In genomic region chr5:66362021-66362420, GRCh38 we compare ENCODE assay signal across 32 cellular contexts.
"Had no signal": no experiment of that assay in that cellular context is flagged by ENCODE, and none has a peak within 500 bp of the region (broad histone marks: within the 10 kb centered on the region; RNA-seq: fewer than 3 reads in every experiment).

No MANE protein-coding gene starts in this region.

- H3K36me3 ChIP-seq: adrenal gland, ascending aorta, brain microvascular endothelial cell, lower lobe of right lung, ovary, prostate gland, stomach, suprapubic skin, tibial nerve had no signal

- FAIRE-seq: endothelial cell of umbilical vein, frontal cortex, small intestine had no signal

- H3K27ac ChIP-seq: adrenal gland, ascending aorta, brain microvascular endothelial cell, esophagus muscularis mucosa, lower lobe of right lung, ovary, prostate gland, stomach, suprapubic skin, tibial nerve had no signal

- H3K27me3 ChIP-seq: adrenal gland, ascending aorta, brain microvascular endothelial cell, esophagus muscularis mucosa, ovary, stomach, suprapubic skin, tibial nerve had no signal

- DNase-seq: activated B cell treated with CpG ODN at 0.5 μM for 24 hours; activated CD4-positive, alpha-beta T cell treated with anti-CD3 and anti-CD28 coated beads for 36 hours; activated CD4-positive, alpha-beta T cell treated with anti-CD3 and anti-CD28 coated beads, Interleukin-2, amount 50 U/mL, for 4 hours; activated CD8-positive, alpha-beta memory T cell treated with anti-CD3 and anti-CD28 coated beads, Interleukin-2, amount 50 U/mL, for 48 hours; activated naive CD4-positive, alpha-beta T cell; activated T-cell treated with anti-CD3 and anti-CD28 coated beads, Interleukin-2, amount 50 U/mL, for 4 hours; adrenal gland; brain microvascular endothelial cell; central memory CD4-positive, alpha-beta T cell; dermis blood vessel endothelial cell; effector CD8-positive, alpha-beta T cell; glutamatergic neuron; hypothalamus; lower lobe of right lung; naive B cell; ovary; small intestine; stimulated activated CD4-positive, alpha-beta T cell treated with anti-CD3 and anti-CD28 coated beads, Interleukin-2, amount 100 ng/mL, for 24 hours; stomach; T1000 had no signal

- ATAC-seq: activated CD4-positive, alpha-beta T cell treated with anti-CD3 and anti-CD28 coated beads for 36 hours; activated T-cell treated with anti-CD3 and anti-CD28 coated beads, Interleukin-2, amount 50 U/mL, for 4 hours; lower lobe of right lung; sciatic nerve; stimulated activated memory B cell treated with anti-CD40 and anti-IgM and Interleukin-4, amounts not matched to agents 10 μg/mL and 1 μg/mL and 100 μg/mL, for 72 hours had no signal

- H3K9me3 Mint-ChIP-seq: activated B cell treated with CpG ODN at 0.5 μM for 24 hours; activated T-cell treated with anti-CD3 and anti-CD28 coated beads, Interleukin-2, amount 50 U/mL, for 4 hours; activated T-helper 2 cell treated with anti-CD3 and anti-CD28 coated beads, Interferon-gamma antibody, Interleukin-2, Interleukin-4, amounts not matched to agents 10 μg/mL and 5 μg/mL and 100 μg/mL, durations not matched to agents 14 hours and 24 hours and 36 hours; stimulated activated memory B cell treated with anti-CD40 and anti-IgM and Interleukin-4, amounts not matched to agents 10 μg/mL and 1 μg/mL and 100 μg/mL, for 72 hours; T-helper 1 cell treated with Interleukin-12 subunit alpha and Interleukin-12 subunit beta and Interleukin-4 antibody, amounts not matched to agents 30 μg/mL and 1 μg/mL, for 36 hours had no signal

- H3K27ac Mint-ChIP-seq: activated B cell treated with CpG ODN at 0.5 μM for 24 hours; activated CD4-positive, alpha-beta T cell treated with anti-CD3 and anti-CD28 coated beads for 36 hours; activated naive CD8-positive, alpha-beta T cell; activated T-helper 2 cell treated with anti-CD3 and anti-CD28 coated beads, Interferon-gamma antibody, Interleukin-2, Interleukin-4, amounts not matched to agents 10 μg/mL and 5 μg/mL and 100 μg/mL, durations not matched to agents 14 hours and 24 hours and 36 hours; naive B cell; stimulated activated memory B cell treated with anti-CD40 and anti-IgM and Interleukin-4, amounts not matched to agents 10 μg/mL and 1 μg/mL and 100 μg/mL, for 72 hours; T-helper 1 cell treated with Interleukin-12 subunit alpha and Interleukin-12 subunit beta and Interleukin-4 antibody, amounts not matched to agents 30 μg/mL and 1 μg/mL, for 36 hours had no signal

- H3K4me3 ChIP-seq: adrenal gland, ascending aorta, esophagus muscularis mucosa, lower lobe of right lung, ovary, prostate gland, stomach, suprapubic skin, tibial nerve had no signal

- H3K9me3 ChIP-seq: adrenal gland, ascending aorta, esophagus muscularis mucosa, lower lobe of right lung, ovary, prostate gland, stomach, suprapubic skin, tibial nerve had no signal

- H3K4me3 Mint-ChIP-seq: activated B cell treated with CpG ODN at 0.5 μM for 24 hours; activated CD4-positive, alpha-beta T cell treated with anti-CD3 and anti-CD28 coated beads for 36 hours; activated naive CD8-positive, alpha-beta T cell; activated T-cell treated with anti-CD3 and anti-CD28 coated beads, Interleukin-2, amount 50 U/mL, for 4 hours; naive B cell; stimulated activated memory B cell treated with anti-CD40 and anti-IgM and Interleukin-4, amounts not matched to agents 10 μg/mL and 1 μg/mL and 100 μg/mL, for 72 hours; T-helper 1 cell treated with Interleukin-12 subunit alpha and Interleukin-12 subunit beta and Interleukin-4 antibody, amounts not matched to agents 30 μg/mL and 1 μg/mL, for 36 hours had no signal

- H3K4me1 ChIP-seq: adrenal gland, ascending aorta, lower lobe of right lung, prostate gland, stomach, suprapubic skin, tibial nerve had no signal

- H3K36me3 Mint-ChIP-seq: activated naive CD8-positive, alpha-beta T cell; naive B cell; stimulated activated memory B cell treated with anti-CD40 and anti-IgM and Interleukin-4, amounts not matched to agents 10 μg/mL and 1 μg/mL and 100 μg/mL, for 72 hours had no signal

- H3K4me1 Mint-ChIP-seq: activated B cell treated with CpG ODN at 0.5 μM for 24 hours; activated CD4-positive, alpha-beta T cell treated with anti-CD3 and anti-CD28 coated beads for 36 hours; naive B cell; stimulated activated memory B cell treated with anti-CD40 and anti-IgM and Interleukin-4, amounts not matched to agents 10 μg/mL and 1 μg/mL and 100 μg/mL, for 72 hours had no signal
